In the genomic region with DNA sequence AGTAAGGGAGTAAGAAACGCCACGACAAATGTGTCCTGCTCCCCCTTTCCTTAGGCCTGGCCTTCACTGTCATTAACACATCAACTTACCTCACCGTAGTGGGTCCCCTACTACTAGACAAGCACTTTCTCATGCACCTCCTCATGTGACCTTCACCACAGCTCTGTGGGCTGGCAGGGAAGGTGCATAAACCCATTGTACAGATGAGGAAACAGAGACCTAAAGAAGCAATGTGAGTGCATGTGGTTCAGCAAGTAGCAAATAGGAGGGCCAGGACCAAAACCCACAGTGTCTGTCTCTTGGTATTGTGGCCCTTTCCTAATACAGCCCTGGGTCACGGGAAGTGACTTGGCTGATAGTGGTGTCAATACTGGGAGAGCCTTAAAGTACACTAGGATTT, we compare ENCODE assay signal across 34 cellular contexts. TPM values are rescaled to one million over a fixed set of nuclear protein-coding genes. Genes with fewer than 3 reads are reported as not detected.
"Had no signal": no experiment of that assay in that cellular context is flagged by ENCODE, and none has a peak within 500 bp of the region (broad histone marks: within the 10 kb centered on the region; RNA-seq: fewer than 3 reads in every experiment).

No MANE protein-coding gene starts in this region.

- H3K4me1 ChIP-seq: left lung, lower lobe of right lung, pancreas, prostate gland, sigmoid colon, spleen, suprapubic skin, tibial artery, uterus had no signal

- H3K27me3 ChIP-seq: left lung, pancreas, sigmoid colon, spleen, tibial artery, uterus had no signal

- H3K4me1 Mint-ChIP-seq: immature natural killer cell had no signal

- DNase-seq: hypothalamus; immature natural killer cell; kidney; left colon; left lung; lower lobe of right lung; mammary epithelial cell; mesenchymal stem cell; naive thymus-derived CD8-positive, alpha-beta T cell; nucleus accumbens; pancreas; retina; right cardiac atrium; sigmoid colon; small intestine; spleen; stimulated activated CD4-positive, alpha-beta T cell treated with anti-CD3 and anti-CD28 coated beads, Interleukin-4, amount 100 ng/mL, for 24 hours; stimulated activated naive CD4-positive, alpha-beta T cell; tibial artery; uterus had no signal

- H3K36me3 Mint-ChIP-seq: immature natural killer cell; naive thymus-derived CD8-positive, alpha-beta T cell; stimulated activated effector memory CD8-positive, alpha-beta T cell treated with anti-CD3 and anti-CD28 coated beads, Interleukin-12 subunit alpha, Interleukin-12 subunit beta, amount 100 ng/mL, for 72 hours; type B pancreatic cell had no signal

- H3K27me3 Mint-ChIP-seq: type B pancreatic cell had no signal

- H3K4me3 Mint-ChIP-seq: immature natural killer cell; naive thymus-derived CD8-positive, alpha-beta T cell; nephron; neural crest cell; stimulated activated effector memory CD8-positive, alpha-beta T cell treated with anti-CD3 and anti-CD28 coated beads, Interleukin-12 subunit alpha, Interleukin-12 subunit beta, amount 100 ng/mL, for 72 hours; stimulated activated naive CD8-positive, alpha-beta T cell treated with anti-CD3 and anti-CD28 coated beads, Interleukin-15, Interleukin-2, amounts not matched to agents 100 ng/mL and 50 ng/mL, for 24 hours; type B pancreatic cell had no signal

- H3K9me3 Mint-ChIP-seq: immature natural killer cell; naive thymus-derived CD8-positive, alpha-beta T cell; nephron; neural crest cell; stimulated activated effector memory CD8-positive, alpha-beta T cell treated with anti-CD3 and anti-CD28 coated beads, Interleukin-12 subunit alpha, Interleukin-12 subunit beta, amount 100 ng/mL, for 72 hours; stimulated activated naive CD8-positive, alpha-beta T cell treated with anti-CD3 and anti-CD28 coated beads, Interleukin-15, Interleukin-2, amounts not matched to agents 100 ng/mL and 50 ng/mL, for 24 hours; type B pancreatic cell had no signal

- H3K36me3 ChIP-seq: left lung, lower lobe of right lung, pancreas, prostate gland, sigmoid colon, spleen, suprapubic skin, thoracic aorta, tibial artery, uterus had no signal

- FAIRE-seq: islet of Langerhans, kidney, pancreas, small intestine had no signal

- H3K4me3 ChIP-seq: left lung, lower lobe of right lung, pancreas, prostate gland, sigmoid colon, spleen, suprapubic skin, thoracic aorta, tibial artery, uterus had no signal

- ATAC-seq: left colon; left lung; naive thymus-derived CD8-positive, alpha-beta T cell; pancreas; right cardiac atrium; stimulated activated effector memory CD8-positive, alpha-beta T cell treated with anti-CD3 and anti-CD28 coated beads, Interleukin-12 subunit alpha, Interleukin-12 subunit beta, amount 100 ng/mL, for 72 hours had no signal

- H3K27ac Mint-ChIP-seq: immature natural killer cell; naive thymus-derived CD8-positive, alpha-beta T cell; nephron; stimulated activated effector memory CD8-positive, alpha-beta T cell treated with anti-CD3 and anti-CD28 coated beads, Interleukin-12 subunit alpha, Interleukin-12 subunit beta, amount 100 ng/mL, for 72 hours; stimulated activated naive CD8-positive, alpha-beta T cell treated with anti-CD3 and anti-CD28 coated beads, Interleukin-15, Interleukin-2, amounts not matched to agents 100 ng/mL and 50 ng/mL, for 24 hours; type B pancreatic cell had no signal

- H3K27ac ChIP-seq: left lung, lower lobe of right lung, pancreas, prostate gland, sigmoid colon, spleen, suprapubic skin, thoracic aorta, tibial artery, uterus had no signal

- H3K9me3 ChIP-seq: left lung, lower lobe of right lung, pancreas, prostate gland, sigmoid colon, spleen, suprapubic skin, thoracic aorta, tibial artery, uterus had no signal

RNA-seq across cellular contexts. Expression of a gene that starts 5.3 kb away (rescaled TPM):
- total RNA-seq: kidney; left colon; left lung; liver; lower lobe of right lung; mammary epithelial cell; mucosa of gallbladder; naive thymus-derived CD8-positive, alpha-beta T cell; neural crest cell; osteoblast; pancreas; right cardiac atrium; sigmoid colon; spleen; subcutaneous adipose tissue; suprapubic skin; thoracic aorta; ureter; uterus had no signal
- polyA plus RNA-seq: immature natural killer cell; mammary epithelial cell; naive thymus-derived CD8-positive, alpha-beta T cell; pancreas; sigmoid colon; small intestine; spleen had no signal

RNA-seq across cellular contexts. Expression of a gene that starts 22.1 kb away (rescaled TPM):
- total RNA-seq: mammary epithelial cell, osteoblast, subcutaneous adipose tissue, thoracic aorta, ureter had no signal
- polyA plus RNA-seq: immature natural killer cell, mammary epithelial cell had no signal
